8 cellular contexts compared by ENCODE assay signal in genomic region chr16:1610841-1611653, GRCh38. TPM values are rescaled to one million over a fixed set of nuclear protein-coding genes. Genes with fewer than 3 reads are reported as not detected.
DNase-seq lines count a peak whose midpoint lies in the region; ATAC-seq and TF ChIP-seq lines count a peak whose summit lies in the region.

No MANE protein-coding gene starts in this region.

- H2AFZ ChIP-seq in OCI-LY7 (ENCODE audit: low read length): peak overlapping the region; percentile 56

- peak overlapping the region; percentile 80 for H3K4me3 Mint-ChIP-seq in mesothelial cell of epicardium

- peaks cover 26% of the 10 kb centered on the region; the same call in 1 of the 2 replicates for H3K79me2 ChIP-seq in OCI-LY7 (ENCODE audit: insufficient read depth, low read depth, low read length)

- H3K36me3 ChIP-seq in OCI-LY7 (ENCODE audit: insufficient read depth, low read length) (peaks cover 17% of the 10 kb centered on the region; the same call in 1 of the 2 replicates), urinary bladder (ENCODE audit: insufficient read depth) (no peaks in the 10 kb centered on the region)

- intact Hi-C loops in OCI-LY7 (cut with micrococcal nuclease; ENCODE audit: unreplicated experiment): loop anchor here (5.0 to 10.0 kb wide), 5 partner anchors 119 to 639 kb away; partner anchors contain the start of genes EME2, LMF1, MRPS34 and NME3

- peaks cover 36% of the 10 kb centered on the region for H3K4me1 ChIP-seq in OCI-LY7 (ENCODE audit: insufficient read depth, low read length, poor library complexity, severe bottlenecking)
- peaks cover 2% of the 10 kb centered on the region for H3K4me1 ChIP-seq in urinary bladder (ENCODE audit: insufficient read depth)

- H3K27ac ChIP-seq in OCI-LY7 (ENCODE audit: low read depth, low read length, poor library complexity, severe bottlenecking) (peak overlapping the region; percentile 79), coronary artery (peak overlapping the region; percentile 31 to 88), urinary bladder (ENCODE audit: low read depth) (no peak overlapping the region)

- ATAC-seq in GM18502 (IDR thresholded peaks at IDR 0.05; ENCODE audit: poor library complexity, unreplicated experiment): peak; percentile 1
- ATAC-seq in HG03159 (IDR thresholded peaks at IDR 0.05; ENCODE audit: unreplicated experiment): no peak

- no peaks in the 10 kb centered on the region for H3K9me2 ChIP-seq in OCI-LY7 (ENCODE audit: insufficient read depth, low read length)

- peaks cover 3% of the 10 kb centered on the region for H3K36me3 Mint-ChIP-seq in mesothelial cell of epicardium

- peak; percentile 27 for DNase-seq in OCI-LY7 (ENCODE audit: low spot score)
- peak; percentile 76 for DNase-seq in coronary artery (ENCODE audit: low spot score)
- DNase-seq in mesothelial cell of epicardium (ENCODE audit: low spot score in 2 of 2, unreplicated experiment in 2 of 2): peak in 1 of 2 experiments; percentile 39
- no peak for DNase-seq in Kasumi-1 (lab: John Stamatoyannopoulos, UW)
- no peak for DNase-seq in cerebellar cortex (ENCODE audit: low spot score)

- CTCF ChIA-PET in OCI-LY7 (lab: Charles Lee; ENCODE audit: unreplicated experiment): no interaction called here

- H4K20me1 ChIP-seq in OCI-LY7 (ENCODE audit: insufficient read depth, low read length): no peaks in the 10 kb centered on the region

- TF ChIP-seq CTCF in OCI-LY7 (conservative IDR thresholded peaks at IDR 0.05; ENCODE audit: low read length) (no peak), coronary artery (IDR thresholded peaks at IDR 0.05) (no peak), mesothelial cell of epicardium (IDR thresholded peaks at IDR 0.05; ENCODE audit: unreplicated experiment) (no peak)

- 1% methylated on average over 66 of the region's 66 CpGs for WGBS in urinary bladder

- no peaks in the 10 kb centered on the region for H3K9me3 Mint-ChIP-seq in mesothelial cell of epicardium

- peaks cover 3% of the 10 kb centered on the region for H3K27me3 Mint-ChIP-seq in mesothelial cell of epicardium (ENCODE audit: low read depth)

- BruUV-seq in OCI-LY7 (replicated peaks; lab: Mats Ljungman, UMichigan): no TSS peak

- H3K27ac Mint-ChIP-seq in mesothelial cell of epicardium: peak overlapping the region; percentile 100

- POLR2A ChIA-PET in OCI-LY7 (lab: Charles Lee): interaction anchor here (0.6 to 1.4 kb wide), 4 partner anchors 90 to 660 kb away, joined by 3 to 8 read pairs (median 4); partner anchors contain the start of genes NUBP2 and SPSB3

- H3K9me3 ChIP-seq in OCI-LY7 (ENCODE audit: low read length): no peaks in the 10 kb centered on the region

- peaks cover 41% of the 10 kb centered on the region for H3K4me1 Mint-ChIP-seq in mesothelial cell of epicardium

- peak overlapping the region; percentile 77 for H3K4me3 ChIP-seq in OCI-LY7 (ENCODE audit: low read depth, low read length, poor library complexity, severe bottlenecking)
- H3K4me3 ChIP-seq in coronary artery: peak overlapping the region; percentile 84
- peak overlapping the region; percentile 68 for H3K4me3 ChIP-seq in urinary bladder (ENCODE audit: low read depth, low read length)

- peak overlapping the region; percentile 81 for H3K4me2 ChIP-seq in OCI-LY7 (ENCODE audit: low read length)

RNA-seq across cellular contexts. Expression of gene IFT140, which starts 0.8 kb away (rescaled TPM):
- total RNA-seq in OCI-LY7 (2014; rRNA removed; shearing (Covaris generic)): 10.2 and 14.3 TPM in 2 replicates
- 21.2 and 21.9 TPM in 2 replicates for total RNA-seq in OCI-LY7 (2022)
- 60.3 to 63.5 TPM (median 62.9 TPM) in 3 replicates for total RNA-seq in mesothelial cell of epicardium
- total RNA-seq in urinary bladder: 22.2 TPM
- 18.3 TPM for polyA plus RNA-seq in urinary bladder

RNA-seq across cellular contexts. Expression of gene CRAMP1, which starts 1.1 kb away (rescaled TPM):
- total RNA-seq in OCI-LY7 (2014; rRNA removed; shearing (Covaris generic)): 9.1 and 10.5 TPM in 2 replicates
- total RNA-seq in OCI-LY7 (2022) (33.6 and 33.8 TPM in 2 replicates), mesothelial cell of epicardium (42.5 to 44.8 TPM (median 43.2 TPM) in 3 replicates), urinary bladder (10.3 TPM)
- polyA plus RNA-seq in urinary bladder: 11.2 TPM

Comparison
In these comparisons a context has a peak if more than half of its experiments do, and no peak if none do; other contexts are left out.
1. DNase-seq: peak in OCI-LY7 (single experiment) and coronary artery (single experiment); none in Kasumi-1 (0 of 2) and cerebellar cortex (single experiment).
2. Peak in every context shown above with its lines, with median percentiles within 50 percentile points of each other: H3K4me3 ChIP-seq.